ENCODE assay signal across 11 cellular contexts in genomic region chr2:25991965-25992364, GRCh38. TPM values are rescaled to one million over a fixed set of nuclear protein-coding genes. Genes with fewer than 3 reads are reported as not detected.
A peak's percentile ranks its signal among the peaks of the same experiment; 100 is the strongest.
DNase-seq lines count a peak whose midpoint lies in the region; ATAC-seq and TF ChIP-seq lines count a peak whose summit lies in the region.
"Had no signal": no experiment of that assay in that cellular context is flagged by ENCODE, and none has a peak within 500 bp of the region (broad histone marks: within the 10 kb centered on the region; RNA-seq: fewer than 3 reads in every experiment).

No MANE protein-coding gene starts in this region.

- peaks cover 21% of the 10 kb centered on the region for H3K4me1 ChIP-seq in PC-9 (replicated peaks; ENCODE audit: insufficient read depth)
- peaks cover 15% of the 10 kb centered on the region for H3K4me1 ChIP-seq in suprapubic skin

- no peak for DNase-seq in activated CD4-positive, alpha-beta T cell treated with anti-CD3 and anti-CD28 coated beads for 36 hours
- DNase-seq in activated CD4-positive, alpha-beta T cell treated with anti-CD3 and anti-CD28 coated beads for 4 hours: no peak
- DNase-seq in PC-9 (no peak), left colon (no peak), suprapubic skin (ENCODE audit: low spot score in 2 of 2) (no peak), substantia nigra (lab: John Stamatoyannopoulos, UW) (no peak), GM19240 (ENCODE audit: insufficient read length, low spot score) (no peak)
- no peak for DNase-seq in activated CD4-positive, alpha-beta T cell treated with anti-CD3 and anti-CD28 coated beads, Interleukin-2, amount 10 ng/mL, durations not matched to agents 24 days and 14 days
- DNase-seq: left cardiac atrium had no signal

- no peaks in the 10 kb centered on the region for H3K27me3 Mint-ChIP-seq in activated CD4-positive, alpha-beta T cell treated with anti-CD3 and anti-CD28 coated beads for 36 hours
- H3K27me3 Mint-ChIP-seq in activated CD4-positive, alpha-beta T cell treated with anti-CD3 and anti-CD28 coated beads, Interleukin-2, amount 10 ng/mL, durations not matched to agents 24 days and 14 days: peaks cover 6% of the 10 kb centered on the region

- peaks cover 8% of the 10 kb centered on the region for H3K4me1 Mint-ChIP-seq in activated CD4-positive, alpha-beta T cell treated with anti-CD3 and anti-CD28 coated beads for 36 hours
- H3K4me1 Mint-ChIP-seq in activated CD4-positive, alpha-beta T cell treated with anti-CD3 and anti-CD28 coated beads, Interleukin-2, amount 10 ng/mL, durations not matched to agents 24 days and 14 days: peaks cover 6% of the 10 kb centered on the region

- H3K9me3 Mint-ChIP-seq in activated CD4-positive, alpha-beta T cell treated with anti-CD3 and anti-CD28 coated beads for 36 hours (ENCODE audit: low read depth): no peaks in the 10 kb centered on the region
- no peaks in the 10 kb centered on the region for H3K9me3 Mint-ChIP-seq in activated CD4-positive, alpha-beta T cell treated with anti-CD3 and anti-CD28 coated beads, Interleukin-2, amount 10 ng/mL, durations not matched to agents 24 days and 14 days
- H3K9me3 Mint-ChIP-seq: activated T-helper 2 cell treated with anti-CD3 and anti-CD28 coated beads, Interferon-gamma antibody, Interleukin-2, Interleukin-4, amounts not matched to agents 10 μg/mL and 5 μg/mL and 100 μg/mL, durations not matched to agents 14 hours and 24 hours and 36 hours had no signal

- intact Hi-C loops in activated CD4-positive, alpha-beta T cell treated with anti-CD3 and anti-CD28 coated beads for 36 hours (cut with DNase I, micrococcal nuclease): loop anchor here (1.0 to 5.0 kb wide), 7 partner anchors 40 to 338 kb away; partner anchors contain the start of genes HADHA (in 1 of the 2), HADHB (in 1 of the 2) and RAB10 (in 1 of the 2)
- intact Hi-C loops in PC-9 (cut with micrococcal nuclease; ENCODE audit: unreplicated experiment): loop anchor here (1.0 to 2.0 kb wide), 3 partner anchors 41 to 153 kb away; no protein-coding TSS in a partner anchor
- intact Hi-C loops in left colon (cut with DNase I, micrococcal nuclease): loop anchor here in 1 of 2 donors (10.0 kb wide), 1 partner anchor 153 kb away; no protein-coding TSS in a partner anchor
- intact Hi-C loops in activated CD4-positive, alpha-beta T cell treated with anti-CD3 and anti-CD28 coated beads, Interleukin-2, amount 10 ng/mL, durations not matched to agents 24 days and 14 days (cut with micrococcal nuclease): loop anchor here (1.0 kb wide), 2 partner anchors 41 to 153 kb away; no protein-coding TSS in a partner anchor

- H3K9me3 ChIP-seq in PC-9 (ENCODE audit: insufficient read depth, low read depth) (no peaks in the 10 kb centered on the region), suprapubic skin (no peaks in the 10 kb centered on the region)
- H3K9me3 ChIP-seq: thyroid gland had no signal

- H3K9me2 ChIP-seq in PC-9 (ENCODE audit: insufficient read depth): no peaks in the 10 kb centered on the region

- no peak overlapping the region for H3K4me3 Mint-ChIP-seq in activated CD4-positive, alpha-beta T cell treated with anti-CD3 and anti-CD28 coated beads for 36 hours
- no peak overlapping the region for H3K4me3 Mint-ChIP-seq in activated CD4-positive, alpha-beta T cell treated with anti-CD3 and anti-CD28 coated beads, Interleukin-2, amount 10 ng/mL, durations not matched to agents 24 days and 14 days

- H3K27ac ChIP-seq in PC-9 (peak overlapping the region; percentile 50), suprapubic skin (peak overlapping the region; percentile 7), substantia nigra (ENCODE audit: low read depth, low read length, poor library complexity, severe bottlenecking) (no peak overlapping the region)

- BruUV-seq in PC-9 (replicated peaks; lab: Mats Ljungman, UMichigan): no TSS peak

- 52% methylated on average over 3 of the region's 3 CpGs for WGBS in suprapubic skin

- TF ChIP-seq CTCF in PC-9 (conservative IDR thresholded peaks at IDR 0.05) (no peak), suprapubic skin (IDR thresholded peaks at IDR 0.05) (no peak)

- no peak for TF ChIP-seq POLR2A in suprapubic skin (IDR thresholded peaks at IDR 0.05)

- H3K27ac Mint-ChIP-seq in activated CD4-positive, alpha-beta T cell treated with anti-CD3 and anti-CD28 coated beads for 36 hours: no peak overlapping the region
- H3K27ac Mint-ChIP-seq in activated CD4-positive, alpha-beta T cell treated with anti-CD3 and anti-CD28 coated beads, Interleukin-2, amount 10 ng/mL, durations not matched to agents 24 days and 14 days: no peak overlapping the region
- H3K27ac Mint-ChIP-seq: activated T-helper 2 cell treated with anti-CD3 and anti-CD28 coated beads, Interferon-gamma antibody, Interleukin-2, Interleukin-4, amounts not matched to agents 10 μg/mL and 5 μg/mL and 100 μg/mL, durations not matched to agents 14 hours and 24 hours and 36 hours had no signal

- H3K36me3 Mint-ChIP-seq in activated CD4-positive, alpha-beta T cell treated with anti-CD3 and anti-CD28 coated beads for 36 hours (ENCODE audit: low read depth): no peaks in the 10 kb centered on the region
- no peaks in the 10 kb centered on the region for H3K36me3 Mint-ChIP-seq in activated CD4-positive, alpha-beta T cell treated with anti-CD3 and anti-CD28 coated beads, Interleukin-2, amount 10 ng/mL, durations not matched to agents 24 days and 14 days (ENCODE audit: low read depth)

- peak overlapping the region; percentile 61 for H3K4me2 ChIP-seq in PC-9

- H3K27me3 ChIP-seq in PC-9 (ENCODE audit: insufficient read depth, low read depth): no peaks in the 10 kb centered on the region
- no peaks in the 10 kb centered on the region for H3K27me3 ChIP-seq in suprapubic skin
- H3K27me3 ChIP-seq: thyroid gland had no signal

- H3K36me3 ChIP-seq in PC-9 (ENCODE audit: low read depth) (no peaks in the 10 kb centered on the region), suprapubic skin (no peaks in the 10 kb centered on the region)
- H3K36me3 ChIP-seq: thyroid gland had no signal

- H2AFZ ChIP-seq in PC-9: no peak overlapping the region

- peak; percentile 33 for ATAC-seq in activated CD4-positive, alpha-beta T cell treated with anti-CD3 and anti-CD28 coated beads for 36 hours
- peak; percentile 56 for ATAC-seq in left colon

- no peak overlapping the region for H3K4me3 ChIP-seq in PC-9
- H3K4me3 ChIP-seq in suprapubic skin: no peak overlapping the region
- H3K4me3 ChIP-seq: thyroid gland had no signal

- CTCF ChIA-PET in activated CD4-positive, alpha-beta T cell treated with anti-CD3 and anti-CD28 coated beads for 36 hours (lab: Charles Lee): interaction anchor here (0.6 to 6.3 kb wide), 36 partner anchors 10 to 478 kb away, joined by 3 to 56 read pairs (median 4); partner anchors contain the start of genes KIF3C and SELENOI
- CTCF ChIA-PET in PC-9 (lab: Charles Lee): interaction anchor here (0.6 to 1.1 kb wide), 7 partner anchors 20 to 159 kb away, joined by 3 to 5 read pairs (median 4); no protein-coding TSS in a partner anchor

- POLR2A ChIA-PET in activated CD4-positive, alpha-beta T cell treated with anti-CD3 and anti-CD28 coated beads for 36 hours (lab: Charles Lee): interaction anchor here (0.5 to 0.8 kb wide), 3 partner anchors 10 to 73 kb away, joined by 4 to 12 read pairs (median 6); partner anchors contain the start of gene KIF3C
- POLR2A ChIA-PET in PC-9 (lab: Charles Lee; ENCODE audit: unreplicated experiment): interaction anchor here (0.6 kb wide), 1 partner anchor 145 kb away, joined by 8 read pairs; no protein-coding TSS in a partner anchor

- TF ChIP-seq EP300 in suprapubic skin (IDR thresholded peaks at IDR 0.05): no peak

- no peaks in the 10 kb centered on the region for H4K20me1 ChIP-seq in PC-9 (ENCODE audit: insufficient read depth)

- H3F3A ChIP-seq in PC-9 (ENCODE audit: insufficient read depth, low read depth): peaks cover 13% of the 10 kb centered on the region; the same call in 1 of the 2 replicates

- no peaks in the 10 kb centered on the region for H3K79me2 ChIP-seq in PC-9 (ENCODE audit: low read depth)

RNA-seq across cellular contexts. Expression of gene KIF3C, which starts 9.7 kb away (rescaled TPM):
- total RNA-seq in activated CD4-positive, alpha-beta T cell treated with anti-CD3 and anti-CD28 coated beads for 36 hours: 1 to 10 TPM; 5.2 to 5.3 TPM
- total RNA-seq in PC-9 (2021): 41.2 and 50.5 TPM in 2 replicates
- 1 to 10 TPM; 2.0 to 2.3 TPM for total RNA-seq in left colon
- 1 to 10 TPM; 3.2 to 5.8 (median 4.7) TPM for total RNA-seq in suprapubic skin
- 6.2 and 6.7 TPM in 2 replicates for total RNA-seq in activated CD4-positive, alpha-beta T cell treated with anti-CD3 and anti-CD28 coated beads, Interleukin-2, amount 10 ng/mL, durations not matched to agents 24 days and 14 days

RNA-seq across cellular contexts. Expression of gene RAB10, which starts 41.9 kb away (rescaled TPM):
- 100 to 1,000 TPM; 103 to 160 TPM for total RNA-seq in activated CD4-positive, alpha-beta T cell treated with anti-CD3 and anti-CD28 coated beads for 36 hours
- total RNA-seq in PC-9 (2021) (150 and 171 TPM in 2 replicates), left colon (100 to 1,000 TPM; 171 to 173 TPM), suprapubic skin (100 to 1,000 TPM; 145 to 171 (median 165) TPM)
- total RNA-seq in activated CD4-positive, alpha-beta T cell treated with anti-CD3 and anti-CD28 coated beads, Interleukin-2, amount 10 ng/mL, durations not matched to agents 24 days and 14 days: 133 and 141 TPM in 2 replicates
